ENCODE assay signal across 9 cellular contexts in the genomic region with DNA sequence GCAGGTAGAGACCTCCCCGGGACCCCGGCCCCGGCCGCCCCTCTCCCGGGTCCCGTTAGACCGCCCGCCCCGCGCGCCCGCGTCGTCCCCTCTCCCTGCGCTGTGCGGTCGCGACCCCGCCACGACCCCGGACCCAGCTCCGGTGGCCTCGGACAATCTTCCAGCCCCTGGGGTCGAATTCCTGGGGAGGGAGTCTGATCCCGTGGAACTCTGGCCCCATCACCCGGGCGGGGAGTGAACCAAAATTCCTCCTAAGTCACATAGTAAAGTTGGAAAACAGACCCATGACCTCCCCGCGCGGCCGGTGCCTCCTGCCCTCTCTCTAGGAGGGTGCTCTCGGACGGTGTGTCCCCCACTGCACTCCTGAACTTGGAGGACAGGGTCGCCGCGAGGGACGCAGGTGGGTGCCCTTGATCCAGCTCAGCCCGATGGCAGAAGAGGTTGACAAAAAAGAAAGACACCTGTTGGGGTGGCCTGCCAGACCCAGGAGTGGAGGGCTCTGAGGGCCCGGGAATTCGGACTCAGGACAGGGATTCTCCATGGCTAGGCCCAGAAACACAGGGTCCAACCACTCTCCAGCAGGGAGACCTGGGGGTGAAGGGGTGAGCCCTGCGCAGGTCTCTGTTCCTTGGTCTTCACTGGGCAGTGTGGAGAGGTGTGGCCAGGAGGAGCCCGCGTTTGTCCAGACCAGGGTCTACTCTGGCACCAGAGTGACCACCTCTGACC. TPM values are rescaled to one million over a fixed set of nuclear protein-coding genes. Genes with fewer than 3 reads are reported as not detected.
DNase-seq lines count a peak whose midpoint lies in the region; ATAC-seq, FAIRE-seq and TF ChIP-seq lines count a peak whose summit lies in the region.
"Had no signal": no experiment of that assay in that cellular context is flagged by ENCODE, and none has a peak within 500 bp of the region (broad histone marks: within the 10 kb centered on the region; RNA-seq: fewer than 3 reads in every experiment).

No MANE protein-coding gene starts in this region.

- no peaks in the 10 kb centered on the region for H3K79me1 ChIP-seq in H9 (ENCODE audit: insufficient read depth, low read depth, low read length, poor library complexity, severe bottlenecking)

- H2AK5ac ChIP-seq in H9 (ENCODE audit: insufficient read length, low read length), result no peak overlapping the region

- ATAC-seq in activated naive CD8-positive, alpha-beta T cell treated with anti-CD3 and anti-CD28 coated beads, Interleukin-2, amount 50 U/mL, for 24 hours, result no peak
- ATAC-seq in HG03432 (IDR thresholded peaks at IDR 0.05; ENCODE audit: unreplicated experiment), result no peak
- ATAC-seq in HG03378 (IDR thresholded peaks at IDR 0.05; ENCODE audit: unreplicated experiment), result no peak
- ATAC-seq in GM18909 (IDR thresholded peaks at IDR 0.05; ENCODE audit: poor library complexity, unreplicated experiment), result no peak

- H3K14ac ChIP-seq in H9 (ENCODE audit: insufficient read depth, low read length), result no peak overlapping the region; the same call in 1 of the 2 replicates

- H3K23ac ChIP-seq in H9 (ENCODE audit: insufficient read length, low read depth, low read length), result no peak overlapping the region

- no peak overlapping the region for H2BK5ac ChIP-seq in H9 (ENCODE audit: insufficient read length, low read length)

- no peak overlapping the region for H3K27ac Mint-ChIP-seq in H9
- H3K27ac Mint-ChIP-seq in activated naive CD8-positive, alpha-beta T cell treated with anti-CD3 and anti-CD28 coated beads, Interleukin-2, amount 50 U/mL, for 24 hours, result no peak overlapping the region

- peaks cover 0 to 2% (median 0%) of the 10 kb centered on the region in 3 experiments; a peak in 2 of 7 replicates for H3K36me3 Mint-ChIP-seq in H9 (ENCODE audit: insufficient read depth in 1 of 3, low read depth in 3 of 3)
- H3K36me3 Mint-ChIP-seq in activated naive CD8-positive, alpha-beta T cell treated with anti-CD3 and anti-CD28 coated beads, Interleukin-2, amount 50 U/mL, for 24 hours (ENCODE audit: low read depth), result no peaks in the 10 kb centered on the region

- H3K9ac ChIP-seq in H9 (ENCODE audit: extremely low read depth, insufficient read length, low read length), result no peak overlapping the region

- peak; percentile 45 for DNase-seq in H9
- DNase-seq in activated naive CD8-positive, alpha-beta T cell treated with anti-CD3 and anti-CD28 coated beads, Interleukin-2, amount 50 U/mL, for 24 hours, result no peak
- no peak for DNase-seq in GM19239 (ENCODE audit: insufficient read length, low spot score)
- DNase-seq: NCI-H187 had no signal

- H4K8ac ChIP-seq in H9 (replicated peaks; ENCODE audit: insufficient read length, low read depth, low read length), result no peak overlapping the region

- H3K4me1 ChIP-seq in H9 (ENCODE audit: insufficient read depth, low read length), result 0 out of 2 replicates have a peak, but pooled peaks cover 3% of the 10 kb centered on the region

- no peaks in the 10 kb centered on the region for H3K9me3 ChIP-seq in H9 (ENCODE audit: control insufficient read depth, low read depth, low read length)
- no peaks in the 10 kb centered on the region for H3K9me3 ChIP-seq in iPS-18c (ENCODE audit: control insufficient read depth, insufficient read depth, low read length)

- no peak for FAIRE-seq in GM19239 (lab: Jason Lieb, UNC)

- H3K79me2 ChIP-seq in H9 (ENCODE audit: insufficient read depth, low read length), result no peaks in the 10 kb centered on the region

- H3K27me3 Mint-ChIP-seq in H9 (ENCODE audit: low read depth), result peaks cover 40% of the 10 kb centered on the region
- peaks cover 37% of the 10 kb centered on the region for H3K27me3 Mint-ChIP-seq in activated naive CD8-positive, alpha-beta T cell treated with anti-CD3 and anti-CD28 coated beads, Interleukin-2, amount 50 U/mL, for 24 hours

- no peak overlapping the region for H3T11ph ChIP-seq in H9 (ENCODE audit: low read length)

- H3K56ac ChIP-seq in H9 (ENCODE audit: insufficient read length, low read depth, low read length), result no peak overlapping the region

- H3K23me2 ChIP-seq in H9 (ENCODE audit: insufficient read length, low read depth, low read length, poor library complexity, severe bottlenecking), result peaks cover 10% of the 10 kb centered on the region

- no peak overlapping the region for H4K5ac ChIP-seq in H9 (ENCODE audit: insufficient read length, low read depth, low read length)

- H3K18ac ChIP-seq in H9 (ENCODE audit: insufficient read length, low read depth, low read length), result no peak overlapping the region

- no peak overlapping the region for H3K4ac ChIP-seq in H9 (ENCODE audit: low read depth, low read length)

- H3K4me3 Mint-ChIP-seq in H9, result peak overlapping the region; percentile 69 to 87
- H3K4me3 Mint-ChIP-seq in activated naive CD8-positive, alpha-beta T cell treated with anti-CD3 and anti-CD28 coated beads, Interleukin-2, amount 50 U/mL, for 24 hours, result peak overlapping the region; percentile 70

- H3K9me3 Mint-ChIP-seq in H9, result no peaks in the 10 kb centered on the region
- no peaks in the 10 kb centered on the region for H3K9me3 Mint-ChIP-seq in activated naive CD8-positive, alpha-beta T cell treated with anti-CD3 and anti-CD28 coated beads, Interleukin-2, amount 50 U/mL, for 24 hours

- H2BK120ac ChIP-seq in H9 (ENCODE audit: low read depth, low read length, poor library complexity, severe bottlenecking), result no peak overlapping the region

- H2BK12ac ChIP-seq in H9 (ENCODE audit: insufficient read length, low read depth, low read length), result no peak overlapping the region

- H2AFZ ChIP-seq in H9 (ENCODE audit: low read length), result no peak overlapping the region

- peaks cover 16 to 28% of the 10 kb centered on the region in 2 experiments for H3K4me1 Mint-ChIP-seq in H9
- H3K4me1 Mint-ChIP-seq in activated naive CD8-positive, alpha-beta T cell treated with anti-CD3 and anti-CD28 coated beads, Interleukin-2, amount 50 U/mL, for 24 hours, result peaks cover 31% of the 10 kb centered on the region

- H4K91ac ChIP-seq in H9 (ENCODE audit: insufficient read length, low read depth, low read length), result no peak overlapping the region

- no CpG with 5 or more reads among the region's 43 CpGs for WGBS in H9 (ENCODE audit: extremely low coverage, insufficient read length, low lambda C conversion rate)

- peak overlapping the region; percentile 48 for H3K4me2 ChIP-seq in H9 (ENCODE audit: insufficient read depth, insufficient read length, low read length)

- H3K27ac ChIP-seq in H9 (ENCODE audit: insufficient read length, low read depth, low read length), result no peak overlapping the region
- H3K27ac ChIP-seq in skin epidermis, result peak overlapping the region in 20 of 21 experiments; percentile 32 to 95 (median 81)

- TF ChIP-seq CTCF in H9 (conservative IDR thresholded peaks at IDR 0.05), result peak; percentile 20; the same call in 1 of the 3 replicates

- H4K20me1 ChIP-seq in H9 (ENCODE audit: control insufficient read depth, insufficient read depth, insufficient read length), result no peaks in the 10 kb centered on the region

- H3K4me3 ChIP-seq in iPS-18c (ENCODE audit: insufficient read depth, low read depth, low read length), result peak overlapping the region; percentile 43; the same call in 1 of the 2 replicates
- peak overlapping the region; percentile 39 to 58 (median 47) for H3K4me3 ChIP-seq in skin epidermis

- peaks cover 3% of the 10 kb centered on the region; the same call in 1 of the 2 replicates for H3K27me3 ChIP-seq in H9 (ENCODE audit: insufficient read depth, low read length)

- no peak overlapping the region for H2BK15ac ChIP-seq in H9 (ENCODE audit: low read depth, low read length)

- no peak overlapping the region for H2BK20ac ChIP-seq in H9 (ENCODE audit: low read depth, low read length, poor library complexity, severe bottlenecking)

RNA-seq across cellular contexts. Expression of gene ADAMTSL4, which starts 0.5 kb away (rescaled TPM):
- 4.6 and 6.1 TPM in 2 replicates for total RNA-seq in H9 (2021)

RNA-seq across cellular contexts. Expression of gene MCL1, which starts 29.8 kb away (rescaled TPM):
- 247 and 250 TPM in 2 replicates for total RNA-seq in H9 (2021)

RNA-seq across cellular contexts. Expression of gene FALEC, which starts 34.1 kb away (rescaled TPM):
- total RNA-seq in H9 (2021), result not detected in 2 replicates

RNA-seq across cellular contexts. Expression of gene ECM1, which starts 41.8 kb away (rescaled TPM):
- total RNA-seq in H9 (2021), result 0.88 and 1.4 TPM in 2 replicates
